9 cellular contexts compared by ENCODE assay signal in the genomic region with DNA sequence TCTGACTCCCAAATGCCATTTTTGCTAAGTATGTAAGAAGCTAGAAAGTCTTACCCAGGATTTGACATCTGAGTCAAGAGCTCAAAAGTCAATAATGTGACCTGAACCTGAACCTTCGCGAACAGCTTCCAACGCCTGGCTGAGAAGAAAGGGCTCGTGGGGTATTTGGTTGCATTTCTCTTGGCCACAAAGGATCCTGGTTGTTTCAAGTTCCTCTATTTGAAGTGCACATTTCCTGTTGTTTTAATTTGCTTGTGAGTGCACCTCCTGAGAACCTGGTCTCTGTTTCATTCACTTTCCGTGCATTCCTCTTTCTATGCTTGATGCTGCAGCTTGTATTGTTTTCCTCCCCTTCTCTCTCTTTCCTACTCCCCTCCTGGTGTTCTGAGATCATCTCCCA.
DNase-seq lines count a peak whose midpoint lies in the region; ATAC-seq, FAIRE-seq and TF ChIP-seq lines count a peak whose summit lies in the region.
"Had no signal": no experiment of that assay in that cellular context is flagged by ENCODE, and none has a peak within 500 bp of the region (broad histone marks: within the 10 kb centered on the region; RNA-seq: fewer than 3 reads in every experiment).

No MANE protein-coding gene starts in this region.

- FAIRE-seq in frontal cortex (lab: Jason Lieb, UNC) = no peak

- no peak overlapping the region for H3K4me3 ChIP-seq in aorta (ENCODE audit: low read length in 2 of 2)

- WGBS in aorta, 2 donors = 77 to 86% methylated on average over 5 of the region's 5 CpGs

- H3K4me1 ChIP-seq in aorta (ENCODE audit: control insufficient read depth in 1 of 2, insufficient read depth in 2 of 2, low read length in 2 of 2) = no peaks in the 10 kb centered on the region

- H3K4me3 Mint-ChIP-seq in CD14-positive monocyte = peak overlapping the region in 1 of 2 donors; percentile 47

- no peak for TF ChIP-seq CTCF in CD14-positive monocyte (IDR thresholded peaks at IDR 0.05)

- DNase-seq in MV-4-11 (lab: John Stamatoyannopoulos, UW) = peak; percentile 96
- DNase-seq in iPS DF 19.7 (ENCODE audit: low read depth, low spot score) = peak; percentile 12
- DNase-seq in frontal cortex (ENCODE audit: low spot score in 2 of 2) = no peak
- DNase-seq in CD14-positive monocyte (ENCODE audit: low spot score) = no peak
- DNase-seq in aorta = no peak
- no peak for DNase-seq in DMS79 treated with DMSO at 0.1 percent for 48 hours (lab: John Stamatoyannopoulos, UW)
- DNase-seq: NCI-H82 had no signal

- H3K27ac Mint-ChIP-seq in CD14-positive monocyte = no peak overlapping the region

- no peaks in the 10 kb centered on the region for H3K9me3 ChIP-seq in aorta (ENCODE audit: control insufficient read depth, low read length)

- peaks cover 0 to 3% (median 0%) of the 10 kb centered on the region in 7 donors for H3K9me3 Mint-ChIP-seq in CD14-positive monocyte

- peaks cover 0 to 3% (median 0%) of the 10 kb centered on the region in 3 donors for H3K27me3 Mint-ChIP-seq in CD14-positive monocyte (ENCODE audit: low read depth in 3 of 3)

- no peaks in the 10 kb centered on the region for H3K36me3 ChIP-seq in aorta (ENCODE audit: control insufficient read depth in 1 of 2, insufficient read depth in 2 of 2, low read length in 1 of 2)

- intact Hi-C loops in CD14-positive monocyte (cut with micrococcal nuclease) (no loop called here), aorta (cut with DNase I) (no loop called here)

- peaks cover 41% of the 10 kb centered on the region for H3K4me1 Mint-ChIP-seq in CD14-positive monocyte

- H3K27ac ChIP-seq in aorta (ENCODE audit: low read depth in 1 of 2, low read length in 2 of 2) = no peak overlapping the region

- no peaks in the 10 kb centered on the region for H3K36me3 Mint-ChIP-seq in CD14-positive monocyte

- ATAC-seq in GM18868 (IDR thresholded peaks at IDR 0.05; ENCODE audit: unreplicated experiment) (peak; percentile 95), HG02642 (IDR thresholded peaks at IDR 0.05; ENCODE audit: poor library complexity, unreplicated experiment) (peak; percentile 74), aorta (ENCODE audit: low FRiP score) (no peak)

- peaks cover 0 to 1% of the 10 kb centered on the region in 2 donors for H3K27me3 ChIP-seq in aorta (ENCODE audit: control insufficient read depth in 1 of 2, insufficient read depth in 2 of 2, low read length in 1 of 2)

Comparison
In these comparisons a context has a peak if more than half of its experiments do, and no peak if none do; other contexts are left out.
1. DNase-seq: peak in MV-4-11 (single experiment) and iPS DF 19.7 (single experiment); none in frontal cortex (0 of 2), CD14-positive monocyte (single experiment), aorta (0 of 2) and DMS79 treated with DMSO at 0.1 percent for 48 hours (single experiment).